ENCODE assay signal across 1 cellular context in genomic region chr5:1246711-1247431, GRCh38.
TF ChIP-seq lines count a peak whose summit lies in the region.

No MANE protein-coding gene starts in this region.

TF ChIP-seq in K562, 482 proteins besides CTCF, POLR2A, EP300 and RAD21 (continued from another document and continues in another):
- TF ChIP-seq, protein P1, sequence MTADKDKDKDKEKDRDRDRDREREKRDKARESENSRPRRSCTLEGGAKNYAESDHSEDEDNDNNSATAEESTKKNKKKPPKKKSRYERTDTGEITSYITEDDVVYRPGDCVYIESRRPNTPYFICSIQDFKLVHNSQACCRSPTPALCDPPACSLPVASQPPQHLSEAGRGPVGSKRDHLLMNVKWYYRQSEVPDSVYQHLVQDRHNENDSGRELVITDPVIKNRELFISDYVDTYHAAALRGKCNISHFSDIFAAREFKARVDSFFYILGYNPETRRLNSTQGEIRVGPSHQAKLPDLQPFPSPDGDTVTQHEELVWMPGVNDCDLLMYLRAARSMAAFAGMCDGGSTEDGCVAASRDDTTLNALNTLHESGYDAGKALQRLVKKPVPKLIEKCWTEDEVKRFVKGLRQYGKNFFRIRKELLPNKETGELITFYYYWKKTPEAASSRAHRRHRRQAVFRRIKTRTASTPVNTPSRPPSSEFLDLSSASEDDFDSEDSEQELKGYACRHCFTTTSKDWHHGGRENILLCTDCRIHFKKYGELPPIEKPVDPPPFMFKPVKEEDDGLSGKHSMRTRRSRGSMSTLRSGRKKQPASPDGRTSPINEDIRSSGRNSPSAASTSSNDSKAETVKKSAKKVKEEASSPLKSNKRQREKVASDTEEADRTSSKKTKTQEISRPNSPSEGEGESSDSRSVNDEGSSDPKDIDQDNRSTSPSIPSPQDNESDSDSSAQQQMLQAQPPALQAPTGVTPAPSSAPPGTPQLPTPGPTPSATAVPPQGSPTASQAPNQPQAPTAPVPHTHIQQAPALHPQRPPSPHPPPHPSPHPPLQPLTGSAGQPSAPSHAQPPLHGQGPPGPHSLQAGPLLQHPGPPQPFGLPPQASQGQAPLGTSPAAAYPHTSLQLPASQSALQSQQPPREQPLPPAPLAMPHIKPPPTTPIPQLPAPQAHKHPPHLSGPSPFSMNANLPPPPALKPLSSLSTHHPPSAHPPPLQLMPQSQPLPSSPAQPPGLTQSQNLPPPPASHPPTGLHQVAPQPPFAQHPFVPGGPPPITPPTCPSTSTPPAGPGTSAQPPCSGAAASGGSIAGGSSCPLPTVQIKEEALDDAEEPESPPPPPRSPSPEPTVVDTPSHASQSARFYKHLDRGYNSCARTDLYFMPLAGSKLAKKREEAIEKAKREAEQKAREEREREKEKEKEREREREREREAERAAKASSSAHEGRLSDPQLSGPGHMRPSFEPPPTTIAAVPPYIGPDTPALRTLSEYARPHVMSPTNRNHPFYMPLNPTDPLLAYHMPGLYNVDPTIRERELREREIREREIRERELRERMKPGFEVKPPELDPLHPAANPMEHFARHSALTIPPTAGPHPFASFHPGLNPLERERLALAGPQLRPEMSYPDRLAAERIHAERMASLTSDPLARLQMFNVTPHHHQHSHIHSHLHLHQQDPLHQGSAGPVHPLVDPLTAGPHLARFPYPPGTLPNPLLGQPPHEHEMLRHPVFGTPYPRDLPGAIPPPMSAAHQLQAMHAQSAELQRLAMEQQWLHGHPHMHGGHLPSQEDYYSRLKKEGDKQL (CRISPR knock-in tag; IDR thresholded peaks at IDR 0.05; ENCODE audit: borderline replicate concordance), result no peak
- TF ChIP-seq ZNF184 (CRISPR knock-in tag; IDR thresholded peaks at IDR 0.05) (no peak), HDAC2 (IDR thresholded peaks at IDR 0.05) (peak; percentile 54; the same call in 1 of the 2 replicates), ZBTB40 (IDR thresholded peaks at IDR 0.05) (no peak), ZBTB40 (CRISPR knock-in tag; IDR thresholded peaks at IDR 0.05) (0 out of 2 replicates have a peak, but pooled peaks have one; percentile 15), UBTF (IDR thresholded peaks at IDR 0.05; ENCODE audit: borderline replicate concordance in 1 of 2, low read depth in 2 of 2, low read length in 2 of 2) (peak in 1 of 2 experiments; percentile 53; a peak in 1 of 4 replicates), RCOR1 (IDR thresholded peaks at IDR 0.05; ENCODE audit: borderline replicate concordance in 1 of 2, low read depth in 2 of 2, low read length in 2 of 2) (peak in 1 of 2 experiments; percentile 71; a peak in 2 of 4 replicates), NCOA1 (IDR thresholded peaks at IDR 0.05; ENCODE audit: low read depth) (peak; percentile 67), POLR2AphosphoS5 (IDR thresholded peaks at IDR 0.05; ENCODE audit: control insufficient read depth, insufficient read depth, low read depth, low read length) (no peak), TEAD1 (CRISPR knock-in tag; IDR thresholded peaks at IDR 0.05) (0 out of 4 replicates have a peak, but pooled peaks of 1 of the 2 experiments have one; percentile 30), GABPB1 (CRISPR knock-in tag; IDR thresholded peaks at IDR 0.05) (peak; percentile 17; the same call in 1 of the 2 replicates), PHF8 (IDR thresholded peaks at IDR 0.05; ENCODE audit: borderline replicate concordance, low read length) (no peak), ATF2 (CRISPR knock-in tag; IDR thresholded peaks at IDR 0.05) (no peak), DIDO1 (tag; IDR thresholded peaks at IDR 0.05; ENCODE audit: low read depth) (no peak), ZKSCAN3 (CRISPR knock-in tag; IDR thresholded peaks at IDR 0.05) (no peak), TAL1 (IDR thresholded peaks at IDR 0.05) (no peak), ZBTB26 (CRISPR knock-in tag; IDR thresholded peaks at IDR 0.05) (no peak), ATF3 (IDR thresholded peaks at IDR 0.05) (no peak), ATF3 (CRISPR knock-in tag; conservative IDR thresholded peaks at IDR 0.05) (no peak), FOXJ2 (tag; IDR thresholded peaks at IDR 0.05) (no peak)
- TF ChIP-seq, protein P2, sequence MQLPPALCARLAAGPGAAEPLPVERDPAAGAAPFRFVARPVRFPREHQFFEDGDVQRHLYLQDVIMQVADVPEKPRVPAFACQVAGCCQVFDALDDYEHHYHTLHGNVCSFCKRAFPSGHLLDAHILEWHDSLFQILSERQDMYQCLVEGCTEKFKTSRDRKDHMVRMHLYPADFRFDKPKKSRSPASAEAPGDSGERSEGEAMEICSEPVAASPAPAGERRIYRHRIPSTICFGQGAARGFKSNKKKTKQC (CRISPR knock-in tag; IDR thresholded peaks at IDR 0.05), result peak; percentile 84; the same call in 1 of the 2 replicates
- TF ChIP-seq, protein P3, sequence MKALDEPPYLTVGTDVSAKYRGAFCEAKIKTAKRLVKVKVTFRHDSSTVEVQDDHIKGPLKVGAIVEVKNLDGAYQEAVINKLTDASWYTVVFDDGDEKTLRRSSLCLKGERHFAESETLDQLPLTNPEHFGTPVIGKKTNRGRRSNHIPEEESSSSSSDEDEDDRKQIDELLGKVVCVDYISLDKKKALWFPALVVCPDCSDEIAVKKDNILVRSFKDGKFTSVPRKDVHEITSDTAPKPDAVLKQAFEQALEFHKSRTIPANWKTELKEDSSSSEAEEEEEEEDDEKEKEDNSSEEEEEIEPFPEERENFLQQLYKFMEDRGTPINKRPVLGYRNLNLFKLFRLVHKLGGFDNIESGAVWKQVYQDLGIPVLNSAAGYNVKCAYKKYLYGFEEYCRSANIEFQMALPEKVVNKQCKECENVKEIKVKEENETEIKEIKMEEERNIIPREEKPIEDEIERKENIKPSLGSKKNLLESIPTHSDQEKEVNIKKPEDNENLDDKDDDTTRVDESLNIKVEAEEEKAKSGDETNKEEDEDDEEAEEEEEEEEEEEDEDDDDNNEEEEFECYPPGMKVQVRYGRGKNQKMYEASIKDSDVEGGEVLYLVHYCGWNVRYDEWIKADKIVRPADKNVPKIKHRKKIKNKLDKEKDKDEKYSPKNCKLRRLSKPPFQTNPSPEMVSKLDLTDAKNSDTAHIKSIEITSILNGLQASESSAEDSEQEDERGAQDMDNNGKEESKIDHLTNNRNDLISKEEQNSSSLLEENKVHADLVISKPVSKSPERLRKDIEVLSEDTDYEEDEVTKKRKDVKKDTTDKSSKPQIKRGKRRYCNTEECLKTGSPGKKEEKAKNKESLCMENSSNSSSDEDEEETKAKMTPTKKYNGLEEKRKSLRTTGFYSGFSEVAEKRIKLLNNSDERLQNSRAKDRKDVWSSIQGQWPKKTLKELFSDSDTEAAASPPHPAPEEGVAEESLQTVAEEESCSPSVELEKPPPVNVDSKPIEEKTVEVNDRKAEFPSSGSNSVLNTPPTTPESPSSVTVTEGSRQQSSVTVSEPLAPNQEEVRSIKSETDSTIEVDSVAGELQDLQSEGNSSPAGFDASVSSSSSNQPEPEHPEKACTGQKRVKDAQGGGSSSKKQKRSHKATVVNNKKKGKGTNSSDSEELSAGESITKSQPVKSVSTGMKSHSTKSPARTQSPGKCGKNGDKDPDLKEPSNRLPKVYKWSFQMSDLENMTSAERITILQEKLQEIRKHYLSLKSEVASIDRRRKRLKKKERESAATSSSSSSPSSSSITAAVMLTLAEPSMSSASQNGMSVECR (CRISPR knock-in tag; IDR thresholded peaks at IDR 0.05), result 0 out of 2 replicates have a peak, but pooled peaks have one; percentile 23
